11 cellular contexts compared by ENCODE assay signal in genomic region chr18:12336887-12337286, GRCh38. TPM values are rescaled to one million over a fixed set of nuclear protein-coding genes. Genes with fewer than 3 reads are reported as not detected.
DNase-seq lines count a peak whose midpoint lies in the region; ATAC-seq, FAIRE-seq and TF ChIP-seq lines count a peak whose summit lies in the region.
"Had no signal": no experiment of that assay in that cellular context is flagged by ENCODE, and none has a peak within 500 bp of the region (broad histone marks: within the 10 kb centered on the region; RNA-seq: fewer than 3 reads in every experiment).

No MANE protein-coding gene starts in this region.

- CTCF ChIA-PET in Caco-2 (lab: Charles Lee), result interaction anchor here (1.8 kb wide), 1 partner anchor 9 kb away, joined by 5 read pairs; no protein-coding TSS in a partner anchor

- intact Hi-C loops in Caco-2 (cut with micrococcal nuclease; ENCODE audit: unreplicated experiment), result loop anchor here (1.0 kb wide), 2 partner anchors 40 to 59 kb away; partner anchors contain the start of gene AFG3L2
- intact Hi-C loops in left lung (cut with DNase I), result no loop called here

- H3K4me1 ChIP-seq in Caco-2, result peaks cover 46% of the 10 kb centered on the region
- peaks cover 18% of the 10 kb centered on the region for H3K4me1 ChIP-seq in astrocyte (ENCODE audit: insufficient read depth, low read length)
- H3K4me1 ChIP-seq in left lung, result no peaks in the 10 kb centered on the region
- H3K4me1 ChIP-seq: spleen had no signal

- H3K79me2 ChIP-seq in astrocyte (ENCODE audit: insufficient read depth, low read length), result no peaks in the 10 kb centered on the region

- no peaks in the 10 kb centered on the region for H3K27me3 ChIP-seq in Caco-2 (replicated peaks; ENCODE audit: control insufficient read depth, insufficient read depth, low read length)
- no peaks in the 10 kb centered on the region for H3K27me3 ChIP-seq in astrocyte (ENCODE audit: insufficient read depth, low read length)
- no peaks in the 10 kb centered on the region for H3K27me3 ChIP-seq in left lung
- H3K27me3 ChIP-seq in WERI-Rb-1 (ENCODE audit: insufficient read depth, low read depth, severe bottlenecking), result no peaks in the 10 kb centered on the region
- H3K27me3 ChIP-seq: spleen had no signal

- H3K9ac ChIP-seq in astrocyte (ENCODE audit: low read length), result no peak overlapping the region

- DNase-seq in Caco-2, result peak; percentile 68 to 72
- DNase-seq in HT-29 (ENCODE audit: low spot score), result peak; percentile 88
- peak; percentile 90 for DNase-seq in astrocyte (ENCODE audit: low read depth)
- no peak for DNase-seq in left lung
- DNase-seq in NOMO-1 treated with DMSO at 0.1 percent for 48 hours (lab: John Stamatoyannopoulos, UW; ENCODE audit: unreplicated experiment), result no peak
- DNase-seq in NCI-H146 treated with DMSO at 0.1 percent for 48 hours (lab: John Stamatoyannopoulos, UW; ENCODE audit: unreplicated experiment), result no peak
- DNase-seq in WERI-Rb-1, result no peak
- DNase-seq in DMS 273 treated with DMSO at 0.1 percent for 48 hours (lab: John Stamatoyannopoulos, UW), result no peak
- DNase-seq: activated T-cell treated with anti-CD3 and anti-CD28 coated beads, Interleukin-2, amount 50 U/mL, for 4 hours; NCI-H1694 treated with DMSO at 0.1 percent for 48 hours; spleen had no signal

- peak overlapping the region; percentile 37 for H3K4me2 ChIP-seq in astrocyte (ENCODE audit: low read length)

- H3K4me3 ChIP-seq in Caco-2 (ENCODE audit: low read depth, low read length) (no peak overlapping the region), astrocyte (ENCODE audit: insufficient read depth, low read depth, low read length) (no peak overlapping the region), left lung (no peak overlapping the region), WERI-Rb-1 (ENCODE audit: low read depth, low read length) (no peak overlapping the region)
- H3K4me3 ChIP-seq: spleen had no signal

- FAIRE-seq in astrocyte (lab: Jason Lieb, UNC), result peak; percentile 81

- H3K27ac Mint-ChIP-seq in Caco-2 (ENCODE audit: unreplicated experiment), result peak overlapping the region; percentile 37
- H3K27ac Mint-ChIP-seq in astrocyte (ENCODE audit: unreplicated experiment), result peak overlapping the region; percentile 6

- H3K9me3 ChIP-seq in Caco-2, result no peaks in the 10 kb centered on the region
- no peaks in the 10 kb centered on the region for H3K9me3 ChIP-seq in astrocyte (ENCODE audit: insufficient read depth, low read depth, low read length)
- no peaks in the 10 kb centered on the region for H3K9me3 ChIP-seq in left lung
- H3K9me3 ChIP-seq in WERI-Rb-1 (ENCODE audit: severe bottlenecking), result no peaks in the 10 kb centered on the region
- H3K9me3 ChIP-seq: spleen had no signal

- TF ChIP-seq CTCF in Caco-2 (IDR thresholded peaks at IDR 0.05; ENCODE audit: insufficient read depth in 1 of 2, low read depth in 1 of 2, low read length in 1 of 2, severe bottlenecking in 1 of 2, unreplicated experiment in 1 of 2), result no peak
- TF ChIP-seq CTCF in astrocyte (IDR thresholded peaks at IDR 0.05; ENCODE audit: insufficient read depth, low read depth, low read length), result no peak
- no peak for TF ChIP-seq CTCF in left lung (IDR thresholded peaks at IDR 0.05)
- no peak for TF ChIP-seq CTCF in WERI-Rb-1 (IDR thresholded peaks at IDR 0.05; ENCODE audit: low read depth, low read length)

- no peak overlapping the region for H2AFZ ChIP-seq in astrocyte (ENCODE audit: low read depth, low read length)

- H3K27ac ChIP-seq in astrocyte (ENCODE audit: low read depth, low read length), result no peak overlapping the region
- H3K27ac ChIP-seq in left lung, result no peak overlapping the region
- no peak overlapping the region for H3K27ac ChIP-seq in WERI-Rb-1
- H3K27ac ChIP-seq: spleen had no signal

- peak overlapping the region; percentile 23 for H3K4me3 Mint-ChIP-seq in Caco-2 (ENCODE audit: unreplicated experiment)
- peak overlapping the region; percentile 10 for H3K4me3 Mint-ChIP-seq in astrocyte (ENCODE audit: unreplicated experiment)
- H3K4me3 Mint-ChIP-seq: activated T-cell treated with anti-CD3 and anti-CD28 coated beads, Interleukin-2, amount 50 U/mL, for 4 hours had no signal

- H3K36me3 Mint-ChIP-seq in Caco-2 (ENCODE audit: insufficient read depth, unreplicated experiment), result peaks cover 52% of the 10 kb centered on the region
- H3K36me3 Mint-ChIP-seq in astrocyte (ENCODE audit: low read depth, unreplicated experiment), result peaks cover 24% of the 10 kb centered on the region

- H3K27me3 Mint-ChIP-seq in Caco-2 (ENCODE audit: insufficient read depth, unreplicated experiment) (no peaks in the 10 kb centered on the region), astrocyte (ENCODE audit: low read depth, unreplicated experiment) (no peaks in the 10 kb centered on the region)

- no peaks in the 10 kb centered on the region for H3K36me3 ChIP-seq in Caco-2 (ENCODE audit: control insufficient read depth, insufficient read depth, low read length)
- H3K36me3 ChIP-seq in astrocyte (ENCODE audit: insufficient read depth, low read length), result peaks cover 12% of the 10 kb centered on the region
- peaks cover 0 to 83% of the 10 kb centered on the region in 2 donors for H3K36me3 ChIP-seq in left lung
- peaks cover 61% of the 10 kb centered on the region for H3K36me3 ChIP-seq in WERI-Rb-1

- BruUV-seq in Caco-2 (replicated peaks; lab: Mats Ljungman, UMichigan), result no TSS peak

- ATAC-seq in left lung, result peak; percentile 52
- ATAC-seq: activated T-cell treated with anti-CD3 and anti-CD28 coated beads, Interleukin-2, amount 50 U/mL, for 4 hours had no signal

- H3K4me1 Mint-ChIP-seq in Caco-2 (ENCODE audit: low read depth, unreplicated experiment), result peaks cover 37% of the 10 kb centered on the region
- peaks cover 38% of the 10 kb centered on the region for H3K4me1 Mint-ChIP-seq in astrocyte (ENCODE audit: low read depth, unreplicated experiment)

- H4K20me1 ChIP-seq in astrocyte (ENCODE audit: insufficient read depth, low read length), result peaks cover 54% of the 10 kb centered on the region

- H3K9me3 Mint-ChIP-seq in Caco-2 (ENCODE audit: unreplicated experiment) (no peaks in the 10 kb centered on the region), astrocyte (ENCODE audit: unreplicated experiment) (no peaks in the 10 kb centered on the region)
- H3K9me3 Mint-ChIP-seq: activated T-cell treated with anti-CD3 and anti-CD28 coated beads, Interleukin-2, amount 50 U/mL, for 4 hours had no signal

- POLR2A ChIA-PET in Caco-2 (lab: Charles Lee), result interaction anchor here (0.6 kb wide), 1 partner anchor 547 kb away, joined by 4 read pairs; no protein-coding TSS in a partner anchor

RNA-seq across cellular contexts. Expression of gene TUBB6, which starts 28.8 kb away (rescaled TPM):
- total RNA-seq in Caco-2 (2022) (138 and 149 TPM in 2 replicates), astrocyte (485 and 528 TPM in 2 replicates), left lung (100 to 1,000 TPM in 1 of 2 donors, 10 to 100 TPM in 1; 90.0 to 140 TPM)
- total RNA-seq in HT-29 (2014; rRNA removed; shearing (Covaris generic)), result not detected in 2 replicates

RNA-seq across cellular contexts. Expression of gene AFG3L2, which starts 40.1 kb away (rescaled TPM):
- 69.8 and 72.0 TPM in 2 replicates for total RNA-seq in Caco-2 (2022)
- 59.3 and 72.7 TPM in 2 replicates for total RNA-seq in HT-29 (2014; rRNA removed; shearing (Covaris generic))
- total RNA-seq in astrocyte, result 43.9 and 46.7 TPM in 2 replicates
- total RNA-seq in left lung, result 10 to 100 TPM; 30.3 to 39.8 TPM

Comparison
In these comparisons a context has a peak if more than half of its experiments do, and no peak if none do; other contexts are left out.
1. DNase-seq: peak in Caco-2 (2 of 2), HT-29 (single experiment) and astrocyte (single experiment); none in left lung (0 of 2), NOMO-1 treated with DMSO at 0.1 percent for 48 hours (single experiment), NCI-H146 treated with DMSO at 0.1 percent for 48 hours (single experiment), WERI-Rb-1 (single experiment) and DMS 273 treated with DMSO at 0.1 percent for 48 hours (single experiment).
2. RNA of gene TUBB6, which starts 28.8 kb away (total RNA-seq): 485 to 528 TPM in astrocyte, 138 to 149 TPM in Caco-2 and 90.0 to 140 TPM in left lung; not detected in HT-29; every median in the first group is over 10 times any median in the second.